Comparison of ENCODE assay signal across 1 cellular context in the genomic region with DNA sequence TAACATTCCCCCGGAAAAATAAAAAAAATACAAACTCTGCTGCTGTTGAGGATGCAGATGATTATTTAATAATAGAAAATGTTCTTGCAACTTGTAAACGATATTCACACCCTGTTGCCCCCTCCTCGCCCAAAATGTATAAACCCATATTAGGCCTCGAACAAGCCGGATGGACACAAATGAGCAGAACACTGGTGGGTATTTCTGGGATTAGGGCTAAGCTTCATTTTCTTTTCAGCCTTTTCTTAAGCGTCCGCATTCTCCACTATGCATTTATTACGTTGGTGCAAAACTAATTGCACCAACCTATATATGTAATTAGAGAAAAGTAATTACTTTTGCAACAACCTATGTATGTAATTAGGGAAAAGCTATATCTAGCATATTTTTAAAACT.
TF ChIP-seq lines count a peak whose summit lies in the region.

No MANE protein-coding gene starts in this region.

TF ChIP-seq in GM12878, 131 proteins besides CTCF, POLR2A, EP300 and RAD21:
- TF ChIP-seq, protein P1, sequence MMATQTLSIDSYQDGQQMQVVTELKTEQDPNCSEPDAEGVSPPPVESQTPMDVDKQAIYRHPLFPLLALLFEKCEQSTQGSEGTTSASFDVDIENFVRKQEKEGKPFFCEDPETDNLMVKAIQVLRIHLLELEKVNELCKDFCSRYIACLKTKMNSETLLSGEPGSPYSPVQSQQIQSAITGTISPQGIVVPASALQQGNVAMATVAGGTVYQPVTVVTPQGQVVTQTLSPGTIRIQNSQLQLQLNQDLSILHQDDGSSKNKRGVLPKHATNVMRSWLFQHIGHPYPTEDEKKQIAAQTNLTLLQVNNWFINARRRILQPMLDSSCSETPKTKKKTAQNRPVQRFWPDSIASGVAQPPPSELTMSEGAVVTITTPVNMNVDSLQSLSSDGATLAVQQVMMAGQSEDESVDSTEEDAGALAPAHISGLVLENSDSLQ (IDR thresholded peaks at IDR 0.05) = no peak
- TF ChIP-seq, protein P2, sequence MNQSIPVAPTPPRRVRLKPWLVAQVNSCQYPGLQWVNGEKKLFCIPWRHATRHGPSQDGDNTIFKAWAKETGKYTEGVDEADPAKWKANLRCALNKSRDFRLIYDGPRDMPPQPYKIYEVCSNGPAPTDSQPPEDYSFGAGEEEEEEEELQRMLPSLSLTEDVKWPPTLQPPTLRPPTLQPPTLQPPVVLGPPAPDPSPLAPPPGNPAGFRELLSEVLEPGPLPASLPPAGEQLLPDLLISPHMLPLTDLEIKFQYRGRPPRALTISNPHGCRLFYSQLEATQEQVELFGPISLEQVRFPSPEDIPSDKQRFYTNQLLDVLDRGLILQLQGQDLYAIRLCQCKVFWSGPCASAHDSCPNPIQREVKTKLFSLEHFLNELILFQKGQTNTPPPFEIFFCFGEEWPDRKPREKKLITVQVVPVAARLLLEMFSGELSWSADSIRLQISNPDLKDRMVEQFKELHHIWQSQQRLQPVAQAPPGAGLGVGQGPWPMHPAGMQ (IDR thresholded peaks at IDR 0.05; ENCODE audit: borderline replicate concordance) = no peak
- TF ChIP-seq ELK1 (IDR thresholded peaks at IDR 0.05; ENCODE audit: low read depth, low read length) (no peak), MEF2A (IDR thresholded peaks at IDR 0.05; ENCODE audit: insufficient read depth, low read depth, low read length) (no peak), MTA2 (IDR thresholded peaks at IDR 0.05; ENCODE audit: low read depth) (no peak)
